Comparison of ENCODE assay signal across 1 cellular context in the genomic region with DNA sequence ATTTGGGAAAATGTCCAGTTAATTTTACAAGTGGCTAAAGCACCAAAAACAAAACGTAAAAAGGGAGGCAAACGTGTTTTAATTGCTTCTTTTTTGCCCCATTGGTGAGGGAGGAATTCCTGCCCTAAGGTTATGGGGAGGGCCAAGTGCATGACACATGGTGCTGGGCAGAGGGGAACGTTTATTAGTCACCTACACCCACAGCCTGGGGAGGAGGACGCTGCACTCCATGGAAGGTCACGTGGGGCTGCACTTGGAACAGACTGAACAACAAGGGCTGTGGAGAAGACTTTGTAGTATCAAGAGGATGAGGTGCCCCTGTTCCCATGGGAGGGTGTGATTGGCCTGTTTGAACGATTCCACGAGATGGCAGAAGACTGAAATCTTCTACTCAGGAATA.
TF ChIP-seq lines count a peak whose summit lies in the region.

No MANE protein-coding gene starts in this region.

TF ChIP-seq in H1, 55 proteins besides CTCF, POLR2A, EP300 and RAD21 (continued from another document):
- TF ChIP-seq ZNF274 (IDR thresholded peaks at IDR 0.05; ENCODE audit: borderline replicate concordance, extremely low read depth, low read length) (no peak), KDM5A (IDR thresholded peaks at IDR 0.05; ENCODE audit: low read length) (no peak), SUZ12 (IDR thresholded peaks at IDR 0.05; ENCODE audit: low read length) (no peak), MAFK (IDR thresholded peaks at IDR 0.05; ENCODE audit: low read depth, low read length) (no peak), ASH2L (IDR thresholded peaks at IDR 0.05; ENCODE audit: low read length) (no peak), SAP30 (IDR thresholded peaks at IDR 0.05; ENCODE audit: insufficient read depth, insufficient replicate concordance, low read length) (no peak), CHD1 (IDR thresholded peaks at IDR 0.05; ENCODE audit: low read depth, low read length) (no peak), SP4 (IDR thresholded peaks at IDR 0.05; ENCODE audit: low read length) (no peak)
